ENCODE assay signal across 8 cellular contexts in the genomic region with DNA sequence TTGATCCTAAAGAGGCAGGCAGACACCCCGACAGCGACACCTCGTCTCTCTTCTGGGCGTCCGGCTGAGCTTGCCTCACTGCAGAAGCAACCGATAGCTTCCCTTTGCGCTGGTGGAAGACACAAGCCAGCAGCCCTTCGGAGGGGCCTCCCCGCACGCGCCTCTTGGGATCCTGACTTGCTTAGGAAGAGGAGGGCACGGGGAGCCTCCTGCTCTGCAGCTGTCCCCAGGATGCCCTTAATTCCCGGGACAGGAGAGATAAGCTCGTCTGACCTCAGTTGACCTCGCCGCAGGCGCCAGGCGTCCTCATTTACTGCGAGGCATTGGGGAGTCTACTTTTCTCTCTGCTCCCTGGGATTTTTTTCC.
DNase-seq lines count a peak whose midpoint lies in the region; ATAC-seq, FAIRE-seq and TF ChIP-seq lines count a peak whose summit lies in the region.

No MANE protein-coding gene starts in this region.

- peak overlapping the region in 2 of 4 donors; percentile 43 to 63 for H3K27ac ChIP-seq in body of pancreas
- no peak overlapping the region for H3K27ac ChIP-seq in iPS-20b (ENCODE audit: low read length)
- H3K27ac ChIP-seq in small intestine (ENCODE audit: low read depth in 1 of 2, low read length in 1 of 2) = peak overlapping the region; percentile 73 to 83

- no peak for TF ChIP-seq POLR2A in body of pancreas (IDR thresholded peaks at IDR 0.05)

- intact Hi-C loops in body of pancreas (cut with DNase I) = loop anchor here (10.0 kb wide), 1 partner anchor 1283 kb away; no protein-coding TSS in a partner anchor

- H3K4me1 ChIP-seq in body of pancreas = peaks cover 19% of the 10 kb centered on the region
- peaks cover 5% of the 10 kb centered on the region; the same call in 1 of the 2 replicates for H3K4me1 ChIP-seq in iPS-20b (ENCODE audit: insufficient read depth, low read length)
- H3K4me1 ChIP-seq in small intestine (ENCODE audit: control insufficient read depth in 2 of 2, insufficient read depth in 1 of 2, low read depth in 1 of 2, low read length in 1 of 2) = peaks cover 0 to 3% of the 10 kb centered on the region in 2 donors

- POLR2A ChIA-PET in BJ (lab: Charles Lee) = no interaction called here

- H3K36me3 ChIP-seq in BJ (ENCODE audit: control insufficient read depth, insufficient read depth, low read length) (no peaks in the 10 kb centered on the region), body of pancreas (replicated peaks in 1 of 2; ENCODE audit: insufficient read depth in 1 of 2, low read depth in 2 of 2) (no peaks in the 10 kb centered on the region), iPS-20b (ENCODE audit: insufficient read depth, low read depth, low read length) (no peaks in the 10 kb centered on the region), small intestine (ENCODE audit: control insufficient read depth in 2 of 2, insufficient read depth in 2 of 2, low read length in 2 of 2) (no peaks in the 10 kb centered on the region)

- peak overlapping the region; percentile 75 for H3K9ac ChIP-seq in iPS-20b (ENCODE audit: low read depth, low read length)

- no peaks in the 10 kb centered on the region for H3K27me3 ChIP-seq in BJ (ENCODE audit: control insufficient read depth, insufficient read depth, low read length)
- H3K27me3 ChIP-seq in body of pancreas = no peaks in the 10 kb centered on the region
- peaks cover 28% of the 10 kb centered on the region for H3K27me3 ChIP-seq in iPS-20b (ENCODE audit: insufficient read depth, low read length)
- no peaks in the 10 kb centered on the region for H3K27me3 ChIP-seq in small intestine (ENCODE audit: control insufficient read depth in 2 of 2, insufficient read depth in 2 of 2, low read length in 2 of 2)

- CTCF ChIA-PET in BJ (lab: Yijun Ruan, JAX) = interaction anchor here (0.6 to 1.6 kb wide), 5 partner anchors 37 to 1386 kb away, joined by 3 to 4 read pairs (median 3); no protein-coding TSS in a partner anchor

- no peaks in the 10 kb centered on the region for H3K9me3 ChIP-seq in body of pancreas
- no peaks in the 10 kb centered on the region for H3K9me3 ChIP-seq in iPS-20b (ENCODE audit: insufficient read depth, low read depth, low read length)
- no peaks in the 10 kb centered on the region for H3K9me3 ChIP-seq in small intestine (ENCODE audit: control insufficient read depth, low read depth)

- ATAC-seq in GM19438 (IDR thresholded peaks at IDR 0.05; ENCODE audit: low read depth, unreplicated experiment) (peak; percentile 22), body of pancreas (peak; percentile 12), GM21717 (IDR thresholded peaks at IDR 0.05; ENCODE audit: unreplicated experiment) (no peak)

- DNase-seq in BJ (ENCODE audit: low read depth) (no peak), NCI-H82 treated with DMSO at 0.1 percent for 48 hours (lab: John Stamatoyannopoulos, UW; ENCODE audit: unreplicated experiment) (peak; percentile 88), body of pancreas (peak; percentile 28 to 49 (median 46)), small intestine (peak; percentile 68), NCI-H1930 (lab: John Stamatoyannopoulos, UW) (no peak)

- no peak for TF ChIP-seq CTCF in BJ (IDR thresholded peaks at IDR 0.05; ENCODE audit: insufficient read depth, low read depth, low read length)
- TF ChIP-seq CTCF in body of pancreas (IDR thresholded peaks at IDR 0.05) = no peak

- no peak for FAIRE-seq in small intestine (lab: Jason Lieb, UNC)

- peak overlapping the region; percentile 43 for H3K4me3 ChIP-seq in BJ (ENCODE audit: low read depth, low read length)
- H3K4me3 ChIP-seq in body of pancreas = peak overlapping the region in 1 of 2 donors; percentile 13
- H3K4me3 ChIP-seq in iPS-20b (ENCODE audit: low read length) = peak overlapping the region; percentile 68
- peak overlapping the region; percentile 3 to 80 for H3K4me3 ChIP-seq in small intestine (ENCODE audit: low read depth in 1 of 2, low read length in 2 of 2)

- WGBS in body of pancreas, 2 donors = 12 to 15% methylated on average over 14 to 19 of the region's 19 CpGs
- 5 to 18% (median 11%) methylated on average over 19 of the region's 19 CpGs for WGBS in small intestine, 3 donors

Comparison
In these comparisons a context has a peak if more than half of its experiments do, and no peak if none do; other contexts are left out.
1. DNase-seq: peak in NCI-H82 treated with DMSO at 0.1 percent for 48 hours (single experiment), body of pancreas (4 of 4) and small intestine (single experiment); none in BJ (single experiment) and NCI-H1930 (0 of 2).